28 cellular contexts compared by ENCODE assay signal in genomic region chr2:191895743-191896142, GRCh38. TPM values are rescaled to one million over a fixed set of nuclear protein-coding genes. Genes with fewer than 3 reads are reported as not detected.
A peak's percentile ranks its signal among the peaks of the same experiment; 100 is the strongest.
DNase-seq lines count a peak whose midpoint lies in the region; ATAC-seq, FAIRE-seq and TF ChIP-seq lines count a peak whose summit lies in the region.
"Had no signal": no experiment of that assay in that cellular context is flagged by ENCODE, and none has a peak within 500 bp of the region (broad histone marks: within the 10 kb centered on the region; RNA-seq: fewer than 3 reads in every experiment).

No MANE protein-coding gene starts in this region.

- H3K4me3 Mint-ChIP-seq in Calu3 (ENCODE audit: low read depth, unreplicated experiment), result no peak overlapping the region
- no peak overlapping the region for H3K4me3 Mint-ChIP-seq in mesothelial cell of epicardium
- H3K4me3 Mint-ChIP-seq: activated CD8-positive, alpha-beta T cell treated with anti-CD3 and anti-CD28 coated beads for 36 hours; activated naive CD4-positive, alpha-beta T cell treated with anti-CD3 and anti-CD28 coated beads, Interleukin-2, amount 50 U/mL, for 24 hours; IgD-negative memory B cell; stimulated activated naive B cell treated with anti-CD40 and anti-IgM and Interleukin-4, amounts not matched to agents 10 μg/mL and 1 μg/mL and 100 μg/mL, for 72 hours; T-helper 2 cell treated with Interferon-gamma antibody and Interleukin-4, amounts not matched to agents 5 μg/mL and 100 μg/mL, for 36 hours had no signal

- H3K9ac ChIP-seq in OCI-LY3 (ENCODE audit: low read length), result no peak overlapping the region
- H3K9ac ChIP-seq in K562 (ENCODE audit: insufficient read depth in 1 of 2, low read depth in 2 of 2, low read length in 2 of 2), result no peak overlapping the region
- H3K9ac ChIP-seq: BLaER1 treated with 17β-estradiol and CSF1 and Interleukin-3, amounts not matched to agents 10 nM and 100 nM had no signal

- H3K27me3 Mint-ChIP-seq in Calu3 (ENCODE audit: unreplicated experiment), result no peaks in the 10 kb centered on the region
- H3K27me3 Mint-ChIP-seq in mesothelial cell of epicardium (ENCODE audit: low read depth), result no peaks in the 10 kb centered on the region
- H3K27me3 Mint-ChIP-seq: stimulated activated naive B cell treated with anti-CD40 and anti-IgM and Interleukin-4, amounts not matched to agents 10 μg/mL and 1 μg/mL and 100 μg/mL, for 72 hours had no signal

- WGBS in K562 (ENCODE audit: insufficient coverage, low coverage, missing lambda C conversion rate), result 35% methylated on average over 2 of the region's 2 CpGs

- H3K27me3 ChIP-seq in OCI-LY3 (ENCODE audit: low read depth, low read length) (no peaks in the 10 kb centered on the region), K562 (ENCODE audit: control insufficient read depth in 2 of 2, insufficient read depth in 2 of 2, low read length in 2 of 2) (no peaks in the 10 kb centered on the region)
- H3K27me3 ChIP-seq: BLaER1 treated with 17β-estradiol and CSF1 and Interleukin-3, amounts not matched to agents 10 nM and 100 nM; left lung; neutrophil had no signal

- H4K20me1 ChIP-seq in OCI-LY3 (ENCODE audit: insufficient read depth, low read length) (no peaks in the 10 kb centered on the region), K562 (replicated peaks; ENCODE audit: control insufficient read depth, insufficient read depth, low read length) (no peaks in the 10 kb centered on the region)
- H4K20me1 ChIP-seq: BLaER1 treated with 17β-estradiol and CSF1 and Interleukin-3, amounts not matched to agents 10 nM and 100 nM had no signal

- CTCF ChIA-PET in Calu3 (lab: Charles Lee) (interaction anchor here (0.6 kb wide), 1 partner anchor 95 kb away, joined by 3 read pairs; no protein-coding TSS in a partner anchor), K562 (lab: Yijun Ruan, JAX; ENCODE audit: low intra/inter-chr PET ratio) (interaction anchor here (0.7 kb wide), 1 partner anchor 722 kb away, joined by 3 read pairs; no protein-coding TSS in a partner anchor)

- ATAC-seq in K562 (peak; percentile 26; the same call in 1 of the 3 replicates), GM18519 (IDR thresholded peaks at IDR 0.05; ENCODE audit: low FRiP score, unreplicated experiment) (no peak), HG03521 (IDR thresholded peaks at IDR 0.05; ENCODE audit: unreplicated experiment) (no peak)
- ATAC-seq: activated CD8-positive, alpha-beta T cell treated with anti-CD3 and anti-CD28 coated beads for 36 hours; GM12878; stimulated activated naive B cell treated with anti-CD40 and anti-IgM and Interleukin-4, amounts not matched to agents 10 μg/mL and 1 μg/mL and 100 μg/mL, for 72 hours had no signal

- H3K27ac Mint-ChIP-seq in Calu3 (ENCODE audit: unreplicated experiment) (peak overlapping the region; percentile 5), mesothelial cell of epicardium (peak overlapping the region; percentile 73)
- H3K27ac Mint-ChIP-seq: activated CD8-positive, alpha-beta T cell treated with anti-CD3 and anti-CD28 coated beads for 36 hours; activated naive CD4-positive, alpha-beta T cell treated with anti-CD3 and anti-CD28 coated beads, Interleukin-2, amount 50 U/mL, for 24 hours; IgD-negative memory B cell; stimulated activated naive B cell treated with anti-CD40 and anti-IgM and Interleukin-4, amounts not matched to agents 10 μg/mL and 1 μg/mL and 100 μg/mL, for 72 hours; T-helper 2 cell treated with Interferon-gamma antibody and Interleukin-4, amounts not matched to agents 5 μg/mL and 100 μg/mL, for 36 hours had no signal

- H2AFZ ChIP-seq in OCI-LY3 (ENCODE audit: low read depth, low read length), result peak overlapping the region; percentile 34; the same call in 1 of the 2 replicates
- H2AFZ ChIP-seq in K562 (ENCODE audit: low read depth, low read length), result no peak overlapping the region

- H3K4me2 ChIP-seq in OCI-LY3 (ENCODE audit: low read length) (no peak overlapping the region), K562 (ENCODE audit: insufficient read depth, low read length) (no peak overlapping the region)
- H3K4me2 ChIP-seq: BLaER1 treated with 17β-estradiol and CSF1 and Interleukin-3, amounts not matched to agents 10 nM and 100 nM had no signal

- TF ChIP-seq CTCF in Calu3 (IDR thresholded peaks at IDR 0.05; ENCODE audit: unreplicated experiment) (no peak), OCI-LY3 (IDR thresholded peaks at IDR 0.05; ENCODE audit: low read depth, low read length) (no peak), K562 (IDR thresholded peaks at IDR 0.05 in 2 of 3, conservative IDR thresholded peaks at IDR 0.05 in 1 of 3; ENCODE audit: insufficient read depth in 2 of 3, low read depth in 1 of 3, low read length in 3 of 3) (no peak), mesothelial cell of epicardium (IDR thresholded peaks at IDR 0.05; ENCODE audit: unreplicated experiment) (no peak)

- no peaks in the 10 kb centered on the region for H3K9me1 ChIP-seq in K562 (ENCODE audit: control insufficient read depth, insufficient read depth, low read length)

- DNase-seq in Calu3 (no peak), K562 (ENCODE audit: extremely low read depth in 1 of 4, low spot score in 3 of 4) (no peak), mesothelial cell of epicardium (ENCODE audit: low spot score in 2 of 2, unreplicated experiment in 2 of 2) (no peak), activated T-cell treated with anti-CD3 and anti-CD28 coated beads for 4 hours (no peak)
- no peak for DNase-seq in NK-92 treated with Interleukin-12 subunit alpha and Interleukin-12 subunit beta, amount 100 ng/mL, for 24 hours (lab: John Stamatoyannopoulos, UW)
- DNase-seq: activated CD8-positive, alpha-beta T cell treated with anti-CD3 and anti-CD28 coated beads for 36 hours; amygdala; left lung; NCI-H1092 treated with DMSO at 0.1 percent for 48 hours; NCI-H1694 treated with DMSO at 0.1 percent for 48 hours; NCI-H2171 treated with DMSO at 0.1 percent for 48 hours; NCI-H510A; OCI-M1; Right ventricle myocardium superior; stimulated activated CD4-positive, alpha-beta T cell treated with anti-CD3 and anti-CD28 coated beads, Interleukin-15, amount 100 ng/mL, for 24 hours; stimulated activated naive B cell treated with anti-CD40 and anti-IgM and Interleukin-4, amounts not matched to agents 10 μg/mL and 1 μg/mL and 100 μg/mL, for 72 hours; substantia nigra; trophoblast cell had no signal

- in situ Hi-C loops in K562 (cut with MboI), result no loop called here

- H3K9me3 ChIP-seq in OCI-LY3 (ENCODE audit: insufficient read depth, low read length) (no peaks in the 10 kb centered on the region), K562 (replicated peaks; ENCODE audit: control insufficient read depth, insufficient read depth, low read depth, low read length) (no peaks in the 10 kb centered on the region)
- H3K9me3 ChIP-seq: left lung, neutrophil, prostate gland had no signal

- POLR2A ChIA-PET in K562 (lab: Yijun Ruan, JAX), result no interaction called here

- FAIRE-seq in K562 (lab: Jason Lieb, UNC), result no peak
- FAIRE-seq: GM12878 had no signal

- TF ChIP-seq RAD21 in K562 (CRISPR knock-in tag; conservative IDR thresholded peaks at IDR 0.05 in 1 of 2, IDR thresholded peaks at IDR 0.05 in 1 of 2), result no peak

- H3K79me2 ChIP-seq in OCI-LY3 (ENCODE audit: low read length), result no peaks in the 10 kb centered on the region
- H3K79me2 ChIP-seq in K562 (ENCODE audit: control insufficient read depth, insufficient read depth, low read length), result no peaks in the 10 kb centered on the region

- intact Hi-C loops in Calu3 (cut with micrococcal nuclease; ENCODE audit: unreplicated experiment), result loop anchor here (2.0 kb wide), 1 partner anchor 31 kb away; no protein-coding TSS in a partner anchor
- intact Hi-C loops in K562 (cut with micrococcal nuclease), result no loop called here

- BruUV-seq in Calu3 (replicated peaks; lab: Mats Ljungman, UMichigan) (no TSS peak), K562 (replicated peaks; lab: Mats Ljungman, UMichigan) (no TSS peak)

- H3K36me3 Mint-ChIP-seq in Calu3 (ENCODE audit: insufficient read depth, unreplicated experiment) (no peaks in the 10 kb centered on the region), mesothelial cell of epicardium (peaks cover 11% of the 10 kb centered on the region)
- H3K36me3 Mint-ChIP-seq: activated naive CD4-positive, alpha-beta T cell treated with anti-CD3 and anti-CD28 coated beads, Interleukin-2, amount 50 U/mL, for 24 hours; IgD-negative memory B cell; stimulated activated naive B cell treated with anti-CD40 and anti-IgM and Interleukin-4, amounts not matched to agents 10 μg/mL and 1 μg/mL and 100 μg/mL, for 72 hours had no signal

- H3K4me3 ChIP-seq in OCI-LY3 (ENCODE audit: low read length) (no peak overlapping the region), K562 (no peak overlapping the region)
- H3K4me3 ChIP-seq: BLaER1 treated with 17β-estradiol and CSF1 and Interleukin-3, amounts not matched to agents 10 nM and 100 nM; GM12878; left lung; prostate gland had no signal

- H3K27ac ChIP-seq in OCI-LY3 (ENCODE audit: low read length), result no peak overlapping the region
- no peak overlapping the region for H3K27ac ChIP-seq in K562 (ENCODE audit: extremely low read depth, low read depth, low read length)
- H3K27ac ChIP-seq: BLaER1 treated with 17β-estradiol and CSF1 and Interleukin-3, amounts not matched to agents 10 nM and 100 nM; left lung; neutrophil; prostate gland had no signal

- H3K4me1 ChIP-seq in OCI-LY3 (ENCODE audit: low read length) (peaks cover 9% of the 10 kb centered on the region; the same call in 1 of the 2 replicates), K562 (replicated peaks in 1 of 2; ENCODE audit: control insufficient read depth in 2 of 2, insufficient read depth in 2 of 2, low read length in 2 of 2) (no peaks in the 10 kb centered on the region)
- H3K4me1 ChIP-seq: BLaER1 treated with 17β-estradiol and CSF1 and Interleukin-3, amounts not matched to agents 10 nM and 100 nM; left lung; prostate gland had no signal

- H3K9me3 Mint-ChIP-seq in Calu3 (ENCODE audit: low read depth, unreplicated experiment) (peaks cover 11% of the 10 kb centered on the region), mesothelial cell of epicardium (peaks cover 22% of the 10 kb centered on the region)
- H3K9me3 Mint-ChIP-seq: activated CD8-positive, alpha-beta T cell treated with anti-CD3 and anti-CD28 coated beads for 36 hours; T-helper 2 cell treated with Interferon-gamma antibody and Interleukin-4, amounts not matched to agents 5 μg/mL and 100 μg/mL, for 36 hours had no signal

- no peak for TF ChIP-seq EP300 in K562 (IDR thresholded peaks at IDR 0.05; ENCODE audit: low read length)

- no peaks in the 10 kb centered on the region for H3K36me3 ChIP-seq in OCI-LY3 (replicated peaks; ENCODE audit: low read depth, low read length)
- no peaks in the 10 kb centered on the region for H3K36me3 ChIP-seq in K562 (ENCODE audit: control insufficient read depth, insufficient read depth, low read length)
- H3K36me3 ChIP-seq: BLaER1 treated with 17β-estradiol and CSF1 and Interleukin-3, amounts not matched to agents 10 nM and 100 nM; left lung; neutrophil; prostate gland had no signal

- H3K4me1 Mint-ChIP-seq in Calu3 (ENCODE audit: low read depth, unreplicated experiment), result peaks cover 41% of the 10 kb centered on the region
- H3K4me1 Mint-ChIP-seq in mesothelial cell of epicardium, result peaks cover 24% of the 10 kb centered on the region
- H3K4me1 Mint-ChIP-seq: activated naive CD4-positive, alpha-beta T cell treated with anti-CD3 and anti-CD28 coated beads, Interleukin-2, amount 50 U/mL, for 24 hours; stimulated activated naive B cell treated with anti-CD40 and anti-IgM and Interleukin-4, amounts not matched to agents 10 μg/mL and 1 μg/mL and 100 μg/mL, for 72 hours had no signal

- no peak for TF ChIP-seq POLR2A in K562 (conservative IDR thresholded peaks at IDR 0.05)

RNA-seq across cellular contexts. Expression of gene CAVIN2, which starts 48.9 kb away (rescaled TPM):
- total RNA-seq in Calu3 (2022) (not detected in 2 replicates), K562 (2014; rRNA removed) (65.1 and 71.8 TPM in 2 replicates), K562 (2014; rRNA removed; fragmentation: Illumina TruSeq; extraction: Trizol) (81.0 and 86.4 TPM in 2 replicates), K562 (2015; rRNA removed; fragmentation: Illumina TruSeq; extraction: Trizol) (87.7 and 92.4 TPM in 2 replicates), K562 (2021) (70.5 and 74.6 TPM in 2 replicates), mesothelial cell of epicardium (0.72 to 0.96 TPM (median 0.80 TPM) in 3 replicates)
- total RNA-seq in K562 (2011; cell fraction: chromatin; rRNA removed; ENCODE audit: low replicate concordance), result 11.7 and 16.8 TPM in 2 replicates
- 12.2 and 13.9 TPM in 2 replicates for total RNA-seq in K562 (2011; cell fraction: nucleolus; rRNA removed)
- total RNA-seq in K562 (2011; cell fraction: nucleoplasm; rRNA removed), result 12.6 and 12.7 TPM in 2 replicates
- polyA plus RNA-seq in K562 (2011; rRNA removed) (29.3 and 43.5 TPM in 2 replicates), K562 (2014; fragmentation: Illumina TruSeq; extraction: Trizol) (66.6 and 73.8 TPM in 2 replicates), K562 (2014; fragmentation: Nextera tagmentation; extraction: Ambion mirVana) (10 to 100 TPM; 20.6 to 31.5 TPM), K562 (2014; rRNA removed) (63.4 and 69.0 TPM in 2 replicates)
- polyA plus RNA-seq in K562 (2011; cell fraction: cytosol; rRNA removed), result 22.5 and 40.5 TPM in 2 replicates
- polyA plus RNA-seq in K562 (2011; cell fraction: nucleus; rRNA removed), result 14.2 and 19.0 TPM in 2 replicates
- 44.5 and 64.1 TPM in 2 replicates for polyA plus RNA-seq in K562 (2012)
- polyA minus RNA-seq in K562 (2011; rRNA and poly(A)+ RNA removed), result 31.3 and 39.1 TPM in 2 replicates
- polyA minus RNA-seq in K562 (2011; cell fraction: cytosol; rRNA and poly(A)+ RNA removed), result 23.3 and 34.4 TPM in 2 replicates
- polyA minus RNA-seq in K562 (2011; cell fraction: nucleus; rRNA and poly(A)+ RNA removed), result 26.5 and 38.9 TPM in 2 replicates
- total RNA-seq: activated CD8-positive, alpha-beta T cell treated with anti-CD3 and anti-CD28 coated beads for 36 hours; GM12878 had no signal
- polyA plus RNA-seq: GM12878 had no signal
